Comparison of ENCODE assay signal across 1 cellular context in the genomic region with DNA sequence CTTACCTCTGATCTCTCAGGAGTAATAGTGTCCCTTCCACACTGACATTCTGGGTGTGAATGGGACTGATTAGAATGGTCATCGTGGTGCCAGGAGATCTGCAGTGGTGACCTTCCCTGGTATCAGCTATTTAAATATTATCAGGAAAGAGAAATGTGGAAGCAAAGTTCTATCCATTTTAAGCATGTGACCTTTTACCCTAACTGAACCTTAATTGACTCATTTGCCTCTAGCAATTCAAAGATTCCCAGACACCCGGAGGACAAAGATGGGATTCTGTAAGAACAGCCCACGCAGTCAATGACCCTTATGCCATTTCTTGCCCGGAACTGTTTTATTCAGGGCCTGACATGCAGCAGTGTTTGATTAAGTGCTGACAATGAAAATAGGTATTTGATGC.
A peak's percentile ranks its signal among the peaks of the same experiment; 100 is the strongest.
TF ChIP-seq lines count a peak whose summit lies in the region.

No MANE protein-coding gene starts in this region.

TF ChIP-seq in liver, 16 proteins besides CTCF, POLR2A, EP300 and RAD21 (continued from another document):
- TF ChIP-seq, protein P1, sequence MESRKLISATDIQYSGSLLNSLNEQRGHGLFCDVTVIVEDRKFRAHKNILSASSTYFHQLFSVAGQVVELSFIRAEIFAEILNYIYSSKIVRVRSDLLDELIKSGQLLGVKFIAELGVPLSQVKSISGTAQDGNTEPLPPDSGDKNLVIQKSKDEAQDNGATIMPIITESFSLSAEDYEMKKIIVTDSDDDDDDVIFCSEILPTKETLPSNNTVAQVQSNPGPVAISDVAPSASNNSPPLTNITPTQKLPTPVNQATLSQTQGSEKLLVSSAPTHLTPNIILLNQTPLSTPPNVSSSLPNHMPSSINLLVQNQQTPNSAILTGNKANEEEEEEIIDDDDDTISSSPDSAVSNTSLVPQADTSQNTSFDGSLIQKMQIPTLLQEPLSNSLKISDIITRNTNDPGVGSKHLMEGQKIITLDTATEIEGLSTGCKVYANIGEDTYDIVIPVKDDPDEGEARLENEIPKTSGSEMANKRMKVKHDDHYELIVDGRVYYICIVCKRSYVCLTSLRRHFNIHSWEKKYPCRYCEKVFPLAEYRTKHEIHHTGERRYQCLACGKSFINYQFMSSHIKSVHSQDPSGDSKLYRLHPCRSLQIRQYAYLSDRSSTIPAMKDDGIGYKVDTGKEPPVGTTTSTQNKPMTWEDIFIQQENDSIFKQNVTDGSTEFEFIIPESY (IDR thresholded peaks at IDR 0.05): no peak
- peak; percentile 27 for TF ChIP-seq HNF4G (IDR thresholded peaks at IDR 0.05)
